ENCODE assay signal across 8 cellular contexts in the genomic region with DNA sequence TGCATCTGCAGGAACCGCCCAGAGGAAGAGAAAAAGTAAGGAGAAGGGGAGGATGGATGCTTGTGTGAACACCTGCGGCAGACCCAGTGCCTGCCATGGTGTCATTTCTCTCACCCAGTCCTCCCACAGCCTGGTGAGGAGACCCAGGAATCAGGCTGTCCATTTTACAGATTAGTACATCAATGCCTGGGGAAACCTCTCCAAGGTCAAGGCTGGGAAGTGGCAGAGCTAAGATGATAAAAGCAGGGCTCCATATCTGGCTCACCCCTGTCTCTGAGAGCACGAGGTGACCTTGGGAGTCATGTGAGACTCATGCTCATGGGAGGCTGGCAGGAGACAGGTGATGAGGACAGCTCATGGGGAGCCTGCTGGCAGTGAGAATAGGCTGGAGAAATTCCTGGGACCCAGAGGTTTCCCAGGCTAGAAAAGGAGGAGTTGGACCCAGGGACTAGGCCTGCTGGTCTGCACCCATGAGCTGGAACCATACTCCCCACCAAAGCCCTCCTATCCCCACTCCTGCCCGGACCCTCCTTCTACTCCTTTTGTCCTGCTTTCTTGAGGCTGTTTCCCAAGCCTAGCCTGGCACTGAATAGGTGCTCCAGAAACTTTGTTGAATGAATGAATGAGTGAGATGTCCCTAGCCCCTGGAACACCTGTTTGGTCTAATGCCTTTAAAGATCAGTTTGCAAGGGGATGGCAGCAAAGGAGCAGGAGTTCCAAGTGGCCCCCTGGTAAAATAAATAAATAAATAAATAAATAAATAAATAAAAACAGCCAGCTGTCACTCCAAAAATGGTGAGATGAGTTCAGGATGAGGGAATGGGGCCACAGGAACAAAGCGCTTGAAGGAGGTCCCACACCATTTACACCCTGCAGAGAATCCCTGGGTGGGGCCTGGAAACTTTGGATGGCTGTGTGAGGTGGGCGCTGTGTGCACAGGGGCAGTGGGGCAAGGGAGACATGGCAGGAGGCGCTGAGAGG. TPM values are rescaled to one million over a fixed set of nuclear protein-coding genes. Genes with fewer than 3 reads are reported as not detected.
DNase-seq lines count a peak whose midpoint lies in the region; ATAC-seq, FAIRE-seq and TF ChIP-seq lines count a peak whose summit lies in the region.

No MANE protein-coding gene starts in this region.

- TF ChIP-seq RAD21 in HCT116 (IDR thresholded peaks at IDR 0.05; ENCODE audit: low read depth): no peak

- peaks cover 21% of the 10 kb centered on the region for H3K79me2 ChIP-seq in HCT116 (ENCODE audit: insufficient read depth, low read length)

- TF ChIP-seq CTCF in HCT116 (IDR thresholded peaks at IDR 0.05 in 2 of 3, conservative IDR thresholded peaks at IDR 0.05 in 1 of 3; ENCODE audit: borderline replicate concordance in 1 of 3, insufficient read depth in 1 of 3, low read depth in 2 of 3, low read length in 2 of 3) (no peak), right atrium auricular region (IDR thresholded peaks at IDR 0.05) (no peak)

- H3K36me3 ChIP-seq in HCT116 (ENCODE audit: control insufficient read depth in 1 of 2, insufficient read depth in 2 of 2, low read length in 2 of 2): peaks cover 9 to 14% of the 10 kb centered on the region in 2 experiments; a peak in 3 of 4 replicates
- H3K36me3 ChIP-seq in right atrium auricular region: peaks cover 25% of the 10 kb centered on the region
- H3K36me3 ChIP-seq in skeletal muscle tissue (ENCODE audit: control insufficient read depth in 3 of 3, insufficient read depth in 3 of 3, low read length in 3 of 3): peaks cover 14 to 28% (median 18%) of the 10 kb centered on the region in 3 donors

- no peak overlapping the region for H2AFZ ChIP-seq in HCT116 (ENCODE audit: low read depth, low read length, poor library complexity, severe bottlenecking)

- H3K27ac ChIP-seq in HCT116 (ENCODE audit: low read depth, low read length) (peak overlapping the region; percentile 78), right atrium auricular region (peak overlapping the region; percentile 92 to 95), skeletal muscle tissue (ENCODE audit: low read depth, low read length) (peak overlapping the region; percentile 51)

- peak overlapping the region; percentile 98 for H3K4me2 ChIP-seq in HCT116 (ENCODE audit: low read length)

- POLR2A ChIA-PET in HCT116 (lab: Charles Lee): interaction anchor here (2.4 kb wide), 1 partner anchor 20 kb away, joined by 9 read pairs; no protein-coding TSS in a partner anchor
- POLR2A ChIA-PET in activated CD8-positive, alpha-beta T cell treated with anti-CD3 and anti-CD28 coated beads, Interleukin-2, amount 10 ng/mL, durations not matched to agents 7 days and 5 days (lab: Charles Lee): interaction anchor here (1.1 to 1.2 kb wide), 2 partner anchors 9 to 29 kb away, joined by 3 read pairs; no protein-coding TSS in a partner anchor

- FAIRE-seq in GM12891 (lab: Jason Lieb, UNC): no peak

- BruUV-seq in HCT116 (replicated peaks; lab: Mats Ljungman, UMichigan): TSS peak; percentile 29

- DNase-seq in HCT116 (ENCODE audit: low read depth, low spot score): no peak
- DNase-seq in activated CD8-positive, alpha-beta T cell treated with anti-CD3 and anti-CD28 coated beads, Interleukin-2, amount 10 ng/mL, durations not matched to agents 7 days and 5 days: no peak
- no peak for DNase-seq in right atrium auricular region (ENCODE audit: low spot score)
- no peak for DNase-seq in superior temporal gyrus (ENCODE audit: extremely low spot score)
- DNase-seq in NCI-H748 treated with DMSO at 0.1 percent for 48 hours (lab: John Stamatoyannopoulos, UW): no peak
- DNase-seq in GM12891 (ENCODE audit: insufficient read length, low spot score): no peak

- intact Hi-C loops in HCT116 (cut with micrococcal nuclease): loop anchor here (2.0 to 5.0 kb wide), 2 partner anchors 92 to 137 kb away; partner anchors contain the start of gene FBXL19

- H3K9me3 Mint-ChIP-seq in activated CD8-positive, alpha-beta T cell treated with anti-CD3 and anti-CD28 coated beads, Interleukin-2, amount 10 ng/mL, durations not matched to agents 7 days and 5 days (ENCODE audit: insufficient read depth): no peaks in the 10 kb centered on the region

- no peak overlapping the region for H3K27ac Mint-ChIP-seq in activated CD8-positive, alpha-beta T cell treated with anti-CD3 and anti-CD28 coated beads, Interleukin-2, amount 10 ng/mL, durations not matched to agents 7 days and 5 days

- H3K4me3 ChIP-seq in HCT116 (replicated peaks in 1 of 2; ENCODE audit: low read depth in 1 of 2, low read length in 2 of 2) (peak overlapping the region; percentile 92 to 94), right atrium auricular region (peak overlapping the region in 1 of 2 donors; percentile 93), skeletal muscle tissue (ENCODE audit: low read length in 3 of 3) (peak overlapping the region; percentile 72 to 94 (median 82))

- peaks cover 3% of the 10 kb centered on the region for H3K36me3 Mint-ChIP-seq in activated CD8-positive, alpha-beta T cell treated with anti-CD3 and anti-CD28 coated beads, Interleukin-2, amount 10 ng/mL, durations not matched to agents 7 days and 5 days (ENCODE audit: low read depth)

- H3K27me3 ChIP-seq in HCT116 (ENCODE audit: insufficient read depth, low read length) (no peaks in the 10 kb centered on the region), right atrium auricular region (no peaks in the 10 kb centered on the region), skeletal muscle tissue (ENCODE audit: control insufficient read depth in 3 of 3, insufficient read depth in 3 of 3, low read length in 3 of 3) (no peaks in the 10 kb centered on the region)

- no peaks in the 10 kb centered on the region for H3K9me3 ChIP-seq in HCT116 (ENCODE audit: control insufficient read depth in 1 of 2, insufficient read depth in 1 of 2, low read depth in 1 of 2, low read length in 2 of 2)
- H3K9me3 ChIP-seq in right atrium auricular region: no peaks in the 10 kb centered on the region
- no peaks in the 10 kb centered on the region for H3K9me3 ChIP-seq in skeletal muscle tissue (ENCODE audit: control insufficient read depth in 3 of 3, low read length in 3 of 3)

- peaks cover 10% of the 10 kb centered on the region for H3K4me1 Mint-ChIP-seq in activated CD8-positive, alpha-beta T cell treated with anti-CD3 and anti-CD28 coated beads, Interleukin-2, amount 10 ng/mL, durations not matched to agents 7 days and 5 days (ENCODE audit: low read depth)

- TF ChIP-seq POLR2A in HCT116 (IDR thresholded peaks at IDR 0.05; ENCODE audit: borderline replicate concordance, extremely low read depth, insufficient read depth, insufficient read length) (no peak), GM12891 (IDR thresholded peaks at IDR 0.05; ENCODE audit: low read depth, low read length) (no peak)

- H3K9ac ChIP-seq in HCT116 (ENCODE audit: low read length): peak overlapping the region; percentile 92
- H3K9ac ChIP-seq in skeletal muscle tissue (ENCODE audit: low read depth in 1 of 3, low read length in 3 of 3): peak overlapping the region; percentile 71 to 84 (median 72)

- no peaks in the 10 kb centered on the region for H4K20me1 ChIP-seq in HCT116 (ENCODE audit: insufficient read depth)

- no peak for ATAC-seq in HCT116
- ATAC-seq in activated CD8-positive, alpha-beta T cell treated with anti-CD3 and anti-CD28 coated beads, Interleukin-2, amount 10 ng/mL, durations not matched to agents 7 days and 5 days: no peak
- no peak for ATAC-seq in GM18517 (IDR thresholded peaks at IDR 0.05; ENCODE audit: unreplicated experiment)

- peaks cover 9% of the 10 kb centered on the region for H3K27me3 Mint-ChIP-seq in activated CD8-positive, alpha-beta T cell treated with anti-CD3 and anti-CD28 coated beads, Interleukin-2, amount 10 ng/mL, durations not matched to agents 7 days and 5 days (ENCODE audit: low read depth)

- CTCF ChIA-PET in HCT116 (lab: Charles Lee): interaction anchor here (0.8 kb wide), 1 partner anchor 26 kb away, joined by 3 read pairs; no protein-coding TSS in a partner anchor
- CTCF ChIA-PET in activated CD8-positive, alpha-beta T cell treated with anti-CD3 and anti-CD28 coated beads, Interleukin-2, amount 10 ng/mL, durations not matched to agents 7 days and 5 days (lab: Charles Lee): interaction anchor here (0.8 to 1.0 kb wide), 2 partner anchors 59 to 117 kb away, joined by 3 to 6 read pairs; no protein-coding TSS in a partner anchor

- no peaks in the 10 kb centered on the region for H3K9me2 ChIP-seq in HCT116 (ENCODE audit: insufficient read depth)

- RAD21 ChIA-PET in HCT116 (lab: Charles Lee; ENCODE audit: low non-redundant PET in 1 of 2, low total read pairs in 2 of 2, uncharacterized antibody in 2 of 2, unreplicated experiment in 2 of 2): no interaction called here

- peak overlapping the region; percentile 59 for H3K4me3 Mint-ChIP-seq in activated CD8-positive, alpha-beta T cell treated with anti-CD3 and anti-CD28 coated beads, Interleukin-2, amount 10 ng/mL, durations not matched to agents 7 days and 5 days

- H3K4me1 ChIP-seq in HCT116 (ENCODE audit: control insufficient read depth in 1 of 2, insufficient read depth in 2 of 2, low read length in 2 of 2): peaks cover 7 to 22% of the 10 kb centered on the region in 2 experiments; a peak in 3 of 4 replicates
- peaks cover 0 to 25% of the 10 kb centered on the region in 2 donors for H3K4me1 ChIP-seq in right atrium auricular region
- H3K4me1 ChIP-seq in skeletal muscle tissue (ENCODE audit: control insufficient read depth in 3 of 3, insufficient read depth in 3 of 3, low read length in 3 of 3): peaks cover 21 to 27% (median 21%) of the 10 kb centered on the region in 3 donors

RNA-seq across cellular contexts. Expression of gene ZNF629, which starts 1.6 kb away (rescaled TPM):
- 18.4 TPM for total RNA-seq in HCT116 (2021; ENCODE audit: unreplicated experiment)
- 7.7 and 10.2 TPM in 2 replicates for polyA plus RNA-seq in HCT116 (2012)
- total RNA-seq in activated CD8-positive, alpha-beta T cell treated with anti-CD3 and anti-CD28 coated beads, Interleukin-2, amount 10 ng/mL, durations not matched to agents 7 days and 5 days: 1 to 10 TPM; 1.7 to 1.9 TPM
- 10 to 100 TPM; 21.2 to 22.9 TPM for total RNA-seq in right atrium auricular region
- 5.7 TPM for total RNA-seq in skeletal muscle tissue
- polyA plus RNA-seq in GM12891 (2012; ENCODE audit: low read depth, missing spikeins): 1.2 TPM

RNA-seq across cellular contexts. Expression of gene RNF40, which starts 23.3 kb away (rescaled TPM):
- total RNA-seq in HCT116 (2021; ENCODE audit: unreplicated experiment) (90.3 TPM), right atrium auricular region (10 to 100 TPM; 48.5 to 59.5 TPM), skeletal muscle tissue (50.6 TPM)
- polyA plus RNA-seq in HCT116 (2012): 58.1 and 67.6 TPM in 2 replicates
- 100 to 1,000 TPM; 100 to 102 TPM for total RNA-seq in activated CD8-positive, alpha-beta T cell treated with anti-CD3 and anti-CD28 coated beads, Interleukin-2, amount 10 ng/mL, durations not matched to agents 7 days and 5 days
- polyA plus RNA-seq in GM12891 (2012; ENCODE audit: low read depth, missing spikeins): 39.2 TPM

RNA-seq across cellular contexts. Expression of gene CFAP119, which starts 23.6 kb away (rescaled TPM):
- total RNA-seq in HCT116 (2021; ENCODE audit: unreplicated experiment) (12.6 TPM), right atrium auricular region (under 1 TPM; 0.37 to 0.83 TPM), skeletal muscle tissue (1.6 TPM)
- polyA plus RNA-seq in HCT116 (2012): 8.8 and 10.3 TPM in 2 replicates
- total RNA-seq in activated CD8-positive, alpha-beta T cell treated with anti-CD3 and anti-CD28 coated beads, Interleukin-2, amount 10 ng/mL, durations not matched to agents 7 days and 5 days: 1 to 10 TPM; 4.4 to 4.8 TPM
- polyA plus RNA-seq in GM12891 (2012; ENCODE audit: low read depth, missing spikeins): 8.3 TPM

RNA-seq across cellular contexts. Expression of gene PHKG2, which starts 37.2 kb away (rescaled TPM):
- total RNA-seq in HCT116 (2021; ENCODE audit: unreplicated experiment): 32.6 TPM
- polyA plus RNA-seq in HCT116 (2012): 26.1 and 28.6 TPM in 2 replicates
- 10 to 100 TPM; 42.1 to 43.7 TPM for total RNA-seq in activated CD8-positive, alpha-beta T cell treated with anti-CD3 and anti-CD28 coated beads, Interleukin-2, amount 10 ng/mL, durations not matched to agents 7 days and 5 days
- 10 to 100 TPM; 16.0 to 22.1 TPM for total RNA-seq in right atrium auricular region
- total RNA-seq in skeletal muscle tissue: 3.7 TPM
- 29.2 TPM for polyA plus RNA-seq in GM12891 (2012; ENCODE audit: low read depth, missing spikeins)
